ENCODE assay signal across 9 cellular contexts in the genomic region with DNA sequence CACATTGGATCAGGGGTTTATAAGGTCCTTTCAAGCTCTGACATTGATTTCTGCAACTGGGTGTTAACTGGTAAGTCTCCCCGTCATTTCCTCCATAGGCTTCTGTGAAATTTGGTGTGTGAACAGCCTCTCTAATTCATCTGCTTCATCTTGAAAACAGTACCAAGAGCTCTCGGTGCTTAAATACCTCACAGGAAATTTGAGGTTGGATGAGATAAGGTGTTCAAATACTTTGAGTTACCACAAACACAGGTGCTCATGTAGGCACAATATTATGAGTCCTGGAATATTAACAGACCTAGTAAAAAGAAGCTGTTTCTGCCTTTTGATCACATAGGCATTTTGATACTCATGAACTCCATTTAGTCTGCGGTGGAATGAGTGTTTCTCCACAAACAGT.
DNase-seq lines count a peak whose midpoint lies in the region; ATAC-seq lines count a peak whose summit lies in the region.
"Had no signal": no experiment of that assay in that cellular context is flagged by ENCODE, and none has a peak within 500 bp of the region (broad histone marks: within the 10 kb centered on the region; RNA-seq: fewer than 3 reads in every experiment).

No MANE protein-coding gene starts in this region.

- peak; percentile 81 to 92 (median 88) for DNase-seq in CD4-positive, alpha-beta memory T cell
- DNase-seq in activated T-cell treated with anti-CD3 and anti-CD28 coated beads, Interleukin-2, amount 50 U/mL, for 72 hours: peak; percentile 57 to 63
- no peak for DNase-seq in ACHN
- no peak for DNase-seq in NCI-H526 treated with DMSO at 0.1 percent for 48 hours (lab: John Stamatoyannopoulos, UW)
- DNase-seq in cortex of kidney (lab: John Stamatoyannopoulos, UW): no peak
- no peak for DNase-seq in cerebellar cortex (ENCODE audit: low spot score)
- DNase-seq: kidney had no signal

- no peaks in the 10 kb centered on the region for H3K36me3 Mint-ChIP-seq in CD4-positive, alpha-beta memory T cell
- H3K36me3 Mint-ChIP-seq in activated T-cell treated with anti-CD3 and anti-CD28 coated beads, Interleukin-2, amount 50 U/mL, for 72 hours (ENCODE audit: insufficient read depth in 2 of 2): peaks cover 17 to 28% of the 10 kb centered on the region in 2 donors

- H3K9me3 ChIP-seq in CD4-positive, alpha-beta memory T cell (ENCODE audit: control insufficient read depth in 1 of 2, low read length in 2 of 2): no peaks in the 10 kb centered on the region

- H3K36me3 ChIP-seq in CD4-positive, alpha-beta memory T cell (ENCODE audit: insufficient read depth, low read length): no peaks in the 10 kb centered on the region

- in situ Hi-C loops in ACHN (cut with HindIII; ENCODE audit: low pct_ligation_motif_present, low pct_unique_long_range_greater_than_20kb, low sequenced_read_pairs): no loop called here

- POLR2A ChIA-PET in CD4-positive, alpha-beta memory T cell (lab: Charles Lee; ENCODE audit: partially characterized antibody): interaction anchor here (0.8 to 3.8 kb wide), 25 partner anchors 9 to 286 kb away, joined by 3 to 58 read pairs (median 5); a partner anchor contains a TSS

- peak overlapping the region; percentile 83 to 95 (median 92) for H3K27ac Mint-ChIP-seq in CD4-positive, alpha-beta memory T cell
- H3K27ac Mint-ChIP-seq in activated T-cell treated with anti-CD3 and anti-CD28 coated beads, Interleukin-2, amount 50 U/mL, for 72 hours: peak overlapping the region; percentile 97

- ATAC-seq in GM19043 (IDR thresholded peaks at IDR 0.05; ENCODE audit: low read depth, unreplicated experiment): peak; percentile 79
- ATAC-seq in HG03066 (IDR thresholded peaks at IDR 0.05; ENCODE audit: low read depth, unreplicated experiment): peak; percentile 77
- peak; percentile 49 to 64 for ATAC-seq in activated T-cell treated with anti-CD3 and anti-CD28 coated beads, Interleukin-2, amount 50 U/mL, for 72 hours (replicated peaks in 1 of 2)

- CTCF ChIA-PET in CD4-positive, alpha-beta memory T cell (lab: Charles Lee; ENCODE audit: partially characterized antibody): interaction anchor here (1.0 to 4.0 kb wide), 8 partner anchors 10 to 433 kb away, joined by 3 to 26 read pairs (median 4); no protein-coding TSS in a partner anchor

- H3K4me1 Mint-ChIP-seq in CD4-positive, alpha-beta memory T cell: peaks cover 57 to 84% (median 77%) of the 10 kb centered on the region in 4 donors
- H3K4me1 Mint-ChIP-seq in activated T-cell treated with anti-CD3 and anti-CD28 coated beads, Interleukin-2, amount 50 U/mL, for 72 hours (ENCODE audit: low read depth): peaks cover 84% of the 10 kb centered on the region

- H3K27ac ChIP-seq in CD4-positive, alpha-beta memory T cell (ENCODE audit: low read depth, low read length): peak overlapping the region; percentile 42

- H3K4me1 ChIP-seq in CD4-positive, alpha-beta memory T cell (ENCODE audit: insufficient read depth, low read length): peaks cover 71% of the 10 kb centered on the region

- H3K27me3 Mint-ChIP-seq in CD4-positive, alpha-beta memory T cell: no peaks in the 10 kb centered on the region
- H3K27me3 Mint-ChIP-seq in activated T-cell treated with anti-CD3 and anti-CD28 coated beads, Interleukin-2, amount 50 U/mL, for 72 hours (ENCODE audit: low read depth): no peaks in the 10 kb centered on the region

- H3K9me3 Mint-ChIP-seq in CD4-positive, alpha-beta memory T cell: peaks cover 0 to 10% (median 2%) of the 10 kb centered on the region in 8 donors
- H3K9me3 Mint-ChIP-seq in activated T-cell treated with anti-CD3 and anti-CD28 coated beads, Interleukin-2, amount 50 U/mL, for 72 hours: peaks cover 12 to 14% of the 10 kb centered on the region in 2 donors

- intact Hi-C loops in CD4-positive, alpha-beta memory T cell (cut with micrococcal nuclease): loop anchor here (1.0 to 2.0 kb wide), 5 partner anchors 62 to 281 kb away; no protein-coding TSS in a partner anchor

- H3K4me3 Mint-ChIP-seq in CD4-positive, alpha-beta memory T cell: peak overlapping the region in 7 of 8 donors; percentile 24 to 65 (median 51)
- H3K4me3 Mint-ChIP-seq in activated T-cell treated with anti-CD3 and anti-CD28 coated beads, Interleukin-2, amount 50 U/mL, for 72 hours: peak overlapping the region; percentile 53 to 74

- no peak overlapping the region for H3K4me3 ChIP-seq in CD4-positive, alpha-beta memory T cell (ENCODE audit: low read length in 2 of 2)

- H3K27me3 ChIP-seq in CD4-positive, alpha-beta memory T cell (ENCODE audit: insufficient read depth, low read length): no peaks in the 10 kb centered on the region

Comparison
In these comparisons a context has a peak if more than half of its experiments do, and no peak if none do; other contexts are left out.
1. DNase-seq: peak in CD4-positive, alpha-beta memory T cell (5 of 5) and activated T-cell treated with anti-CD3 and anti-CD28 coated beads, Interleukin-2, amount 50 U/mL, for 72 hours (2 of 2); none in ACHN (single experiment), NCI-H526 treated with DMSO at 0.1 percent for 48 hours (single experiment), cortex of kidney (single experiment) and cerebellar cortex (single experiment).
2. Peak in every context shown above with its lines, with median percentiles within 50 percentile points of each other: ATAC-seq.